22 cellular contexts compared by ENCODE assay signal in genomic region chr9:100465270-100465669, GRCh38. TPM values are rescaled to one million over a fixed set of nuclear protein-coding genes. Genes with fewer than 3 reads are reported as not detected.
DNase-seq lines count a peak whose midpoint lies in the region; ATAC-seq, FAIRE-seq and TF ChIP-seq lines count a peak whose summit lies in the region.
"Had no signal": no experiment of that assay in that cellular context is flagged by ENCODE, and none has a peak within 500 bp of the region (broad histone marks: within the 10 kb centered on the region; RNA-seq: fewer than 3 reads in every experiment).

No MANE protein-coding gene starts in this region.

- no peaks in the 10 kb centered on the region for H3K36me3 ChIP-seq in HepG2 (replicated peaks in 1 of 2; ENCODE audit: control insufficient read depth in 1 of 2, insufficient read depth in 2 of 2, low read length in 2 of 2)
- H3K36me3 ChIP-seq in right lobe of liver = no peaks in the 10 kb centered on the region
- H3K36me3 ChIP-seq: BLaER1 had no signal

- no peaks in the 10 kb centered on the region for H3K27me3 ChIP-seq in HepG2 (ENCODE audit: control insufficient read depth in 1 of 2, insufficient read depth in 2 of 2, low read length in 2 of 2)
- H3K27me3 ChIP-seq in right lobe of liver = no peaks in the 10 kb centered on the region
- no peaks in the 10 kb centered on the region for H3K27me3 ChIP-seq in foreskin keratinocyte
- H3K27me3 ChIP-seq: BLaER1 had no signal

- intact Hi-C loops in HepG2 (cut with micrococcal nuclease; ENCODE audit: unreplicated experiment) (no loop called here), right lobe of liver (cut with DNase I) (no loop called here)

- POLR2A ChIA-PET in HepG2 (lab: Yijun Ruan, JAX) = interaction anchor here (1.4 kb wide), 1 partner anchor 113 kb away, joined by 3 read pairs; the partner anchor contains the start of gene TEX10

- ATAC-seq in HepG2 (peak; percentile 85), right lobe of liver (no peak), foreskin keratinocyte (no peak)
- ATAC-seq: K562, Panc1 had no signal

- no peak for TF ChIP-seq CTCF in HepG2 (CRISPR knock-in tag; IDR thresholded peaks at IDR 0.05)
- no peak for TF ChIP-seq CTCF in right lobe of liver (IDR thresholded peaks at IDR 0.05)
- no peak for TF ChIP-seq CTCF in foreskin keratinocyte (conservative IDR thresholded peaks at IDR 0.05)

- WGBS in HepG2 (ENCODE audit: low lambda C conversion rate) = 5% methylated on average over 2 of the region's 2 CpGs
- WGBS in right lobe of liver (ENCODE audit: insufficient coverage, low coverage, low lambda C conversion rate, missing lambda C conversion rate) = 80% methylated on average over 2 of the region's 2 CpGs

- no TSS peak for BruUV-seq in HepG2 (replicated peaks; lab: Mats Ljungman, UMichigan)

- H3K27ac ChIP-seq in HepG2 (ENCODE audit: extremely low read length, insufficient read depth, low read length) (peak overlapping the region; percentile 59), right lobe of liver (no peak overlapping the region), caudate nucleus (ENCODE audit: low read depth, low read length) (peak overlapping the region; percentile 28), foreskin keratinocyte (no peak overlapping the region)
- H3K27ac ChIP-seq: BLaER1, SK-N-MC had no signal

- H3K4me1 ChIP-seq in HepG2 (ENCODE audit: insufficient read depth, low read length) = peaks cover 38% of the 10 kb centered on the region
- no peaks in the 10 kb centered on the region for H3K4me1 ChIP-seq in right lobe of liver
- H3K4me1 ChIP-seq in foreskin keratinocyte = no peaks in the 10 kb centered on the region
- H3K4me1 ChIP-seq: BLaER1 had no signal

- H2AFZ ChIP-seq in HepG2 (ENCODE audit: low read length) = no peak overlapping the region

- peak; percentile 81 for DNase-seq in HepG2 (ENCODE audit: low spot score)
- no peak for DNase-seq in right lobe of liver
- DNase-seq in caudate nucleus (lab: John Stamatoyannopoulos, UW) = peak in 6 of 61 donors; percentile 3 to 69 (median 16)
- peak; percentile 70 for DNase-seq in medulla oblongata (ENCODE audit: extremely low spot score)
- peak; percentile 75 for DNase-seq in superior temporal gyrus (ENCODE audit: extremely low spot score)
- no peak for DNase-seq in NCI-H2171 (lab: John Stamatoyannopoulos, UW)
- no peak for DNase-seq in foreskin keratinocyte
- DNase-seq in activated CD4-positive, alpha-beta T cell treated with anti-CD3 and anti-CD28 coated beads, Interleukin-2, amount 50 U/mL, for 1 hour = no peak
- DNase-seq: CD4-positive, alpha-beta T cell; COR-L47; Kasumi-1; NCI-H1092 treated with DMSO at 0.1 percent for 48 hours; NCI-H1436; NCI-H187; NCI-H2081 treated with DMSO at 0.1 percent for 48 hours; NCI-H345; SHP77 treated with DMSO at 0.1 percent for 48 hours had no signal

- TF ChIP-seq RAD21 in HepG2 (CRISPR knock-in tag; IDR thresholded peaks at IDR 0.05) = no peak

- peak in 1 of 2 experiments; percentile 35; a peak in 1 of 4 replicates for TF ChIP-seq POLR2A in HepG2 (IDR thresholded peaks at IDR 0.05; ENCODE audit: insufficient read depth in 1 of 2, low read depth in 2 of 2, low read length in 2 of 2)
- TF ChIP-seq POLR2A in right lobe of liver (IDR thresholded peaks at IDR 0.05) = no peak

- no peak overlapping the region for H3K4me3 ChIP-seq in HepG2 (replicated peaks in 1 of 3; ENCODE audit: insufficient read depth in 1 of 3, low read depth in 2 of 3, low read length in 3 of 3)
- H3K4me3 ChIP-seq in right lobe of liver = no peak overlapping the region
- H3K4me3 ChIP-seq: BLaER1, K562, SK-N-MC had no signal

- CTCF ChIA-PET in HepG2 (lab: Yijun Ruan, JAX; ENCODE audit: low intra/inter-chr PET ratio, low total read pairs) = no interaction called here

- TF ChIP-seq EP300 in HepG2 (IDR thresholded peaks at IDR 0.05; ENCODE audit: low read depth in 2 of 2, low read length in 2 of 2) = peak in 1 of 2 experiments; percentile 47; a peak in 1 of 4 replicates
- TF ChIP-seq EP300 in HepG2 (CRISPR knock-in tag; IDR thresholded peaks at IDR 0.05; ENCODE audit: borderline replicate concordance) = no peak

- in situ Hi-C loops in HepG2 (cut with HindIII; ENCODE audit: extremely low pct_ligation_motif_present, low pct_unique_long_range_greater_than_20kb) = no loop called here

- no peaks in the 10 kb centered on the region for H3K9me3 ChIP-seq in HepG2 (ENCODE audit: low read length)
- no peaks in the 10 kb centered on the region for H3K9me3 ChIP-seq in right lobe of liver
- H3K9me3 ChIP-seq: BLaER1 had no signal

- peak; percentile 36 for FAIRE-seq in HepG2 (lab: Jason Lieb, UNC)
- FAIRE-seq: G401.6, K562 had no signal

- H3K79me2 ChIP-seq in HepG2 (ENCODE audit: insufficient read depth, low read length) = no peaks in the 10 kb centered on the region

- H3K4me2 ChIP-seq in HepG2 (ENCODE audit: low read depth, low read length) = peak overlapping the region; percentile 32
- H3K4me2 ChIP-seq: BLaER1 had no signal

- H4K20me1 ChIP-seq in HepG2 (ENCODE audit: insufficient read depth, low read length) = no peaks in the 10 kb centered on the region
- H4K20me1 ChIP-seq: BLaER1 had no signal

- H3K9ac ChIP-seq in HepG2 (ENCODE audit: insufficient read depth, low read depth, low read length) = 0 out of 2 replicates have a peak overlapping the region, but pooled peaks have one; percentile 27
- H3K9ac ChIP-seq: BLaER1 had no signal

TF ChIP-seq in HepG2, 621 proteins besides CTCF, POLR2A, EP300 and RAD21 (continues in another document):
- TF ChIP-seq SOX6 (IDR thresholded peaks at IDR 0.05) (no peak), SOX6 (CRISPR knock-in tag; IDR thresholded peaks at IDR 0.05) (peak; percentile 73), NCOA5 (CRISPR knock-in tag; IDR thresholded peaks at IDR 0.05) (no peak)

RNA-seq across cellular contexts. Expression of gene TMEFF1, which starts 7.7 kb away (rescaled TPM):
- total RNA-seq in HepG2 (2016; rRNA removed; fragmentation: Illumina TruSeq; extraction: Trizol) (1.3 and 1.9 TPM in 2 replicates), right lobe of liver (under 1 TPM in 2 of 6 experiments, not detected in 4; 0.09 to 0.24 TPM), foreskin keratinocyte (0.46 and 0.54 TPM in 2 replicates)
- total RNA-seq in HepG2 (2016; cell fraction: cytosol; rRNA removed; fragmentation: Illumina TruSeq; extraction: Trizol; ENCODE audit: low read depth) = 0.62 and 1.0 TPM in 2 replicates
- total RNA-seq in HepG2 (2016; cell fraction: insoluble cytoplasmic fraction; rRNA removed; fragmentation: Illumina TruSeq; extraction: Trizol) = 1.7 and 2.0 TPM in 2 replicates
- 1.5 and 1.8 TPM in 2 replicates for total RNA-seq in HepG2 (2016; cell fraction: membrane; rRNA removed; fragmentation: Illumina TruSeq; extraction: Trizol)
- total RNA-seq in HepG2 (2016; cell fraction: nucleus; rRNA removed; fragmentation: Illumina TruSeq; extraction: Trizol) = 0.99 and 1.3 TPM in 2 replicates
- polyA plus RNA-seq in HepG2 (2011; rRNA removed) (0.87 and 1.1 TPM in 2 replicates), foreskin keratinocyte (0.07 and 0.16 TPM in 2 replicates)
- polyA plus RNA-seq in HepG2 (2011; cell fraction: cytosol; rRNA removed) = 0.75 and 2.2 TPM in 2 replicates
- 0.47 and 1.4 TPM in 2 replicates for polyA plus RNA-seq in HepG2 (2011; cell fraction: nucleus; rRNA removed)
- 0.43 and 1.2 TPM in 2 replicates for polyA plus RNA-seq in HepG2 (2012)
- polyA plus RNA-seq in HepG2 (2016; cell fraction: cytosol; fragmentation: Illumina TruSeq; extraction: Trizol; ENCODE audit: low read depth) = 0.35 and 0.36 TPM in 2 replicates
- 0.38 and 1.4 TPM in 2 replicates for polyA plus RNA-seq in HepG2 (2016; cell fraction: insoluble cytoplasmic fraction; fragmentation: Illumina TruSeq; extraction: Trizol; ENCODE audit: low read depth)
- 0.78 and 1.4 TPM in 2 replicates for polyA plus RNA-seq in HepG2 (2016; cell fraction: membrane; fragmentation: Illumina TruSeq; extraction: Trizol; ENCODE audit: low read depth)
- polyA plus RNA-seq in HepG2 (2016; cell fraction: nucleus; fragmentation: Illumina TruSeq; extraction: Trizol; ENCODE audit: insufficient read depth, low read depth) = 2.2 and 2.9 TPM in 2 replicates
- 0.32 TPM in 1 of 2 replicates, not detected in the other for polyA minus RNA-seq in HepG2 (2011; rRNA and poly(A)+ RNA removed; ENCODE audit: low replicate concordance)
- polyA minus RNA-seq in HepG2 (2011; cell fraction: cytosol; rRNA and poly(A)+ RNA removed) = 1.8 and 2.4 TPM in 2 replicates
- 1.5 and 2.5 TPM in 2 replicates for polyA minus RNA-seq in HepG2 (2011; cell fraction: nucleus; rRNA and poly(A)+ RNA removed)
- total RNA-seq: CD4-positive, alpha-beta T cell had no signal

RNA-seq across cellular contexts. Expression of gene MSANTD3, which starts 38.3 kb away (rescaled TPM):
- 19.2 and 19.8 TPM in 2 replicates for total RNA-seq in HepG2 (2016; rRNA removed; fragmentation: Illumina TruSeq; extraction: Trizol)
- total RNA-seq in HepG2 (2016; cell fraction: cytosol; rRNA removed; fragmentation: Illumina TruSeq; extraction: Trizol; ENCODE audit: low read depth) = 46.9 and 48.3 TPM in 2 replicates
- total RNA-seq in HepG2 (2016; cell fraction: insoluble cytoplasmic fraction; rRNA removed; fragmentation: Illumina TruSeq; extraction: Trizol) = 14.8 and 19.7 TPM in 2 replicates
- 57.6 and 63.8 TPM in 2 replicates for total RNA-seq in HepG2 (2016; cell fraction: membrane; rRNA removed; fragmentation: Illumina TruSeq; extraction: Trizol)
- 11.9 and 14.4 TPM in 2 replicates for total RNA-seq in HepG2 (2016; cell fraction: nucleus; rRNA removed; fragmentation: Illumina TruSeq; extraction: Trizol)
- polyA plus RNA-seq in HepG2 (2011; rRNA removed) = 10.1 and 11.3 TPM in 2 replicates
- polyA plus RNA-seq in HepG2 (2011; cell fraction: cytosol; rRNA removed) = 10.6 and 13.0 TPM in 2 replicates
- polyA plus RNA-seq in HepG2 (2011; cell fraction: nucleus; rRNA removed) = 6.4 and 6.5 TPM in 2 replicates
- 10.6 and 12.3 TPM in 2 replicates for polyA plus RNA-seq in HepG2 (2012)
- 72.4 and 72.7 TPM in 2 replicates for polyA plus RNA-seq in HepG2 (2016; cell fraction: cytosol; fragmentation: Illumina TruSeq; extraction: Trizol; ENCODE audit: low read depth)
- polyA plus RNA-seq in HepG2 (2016; cell fraction: insoluble cytoplasmic fraction; fragmentation: Illumina TruSeq; extraction: Trizol; ENCODE audit: low read depth) = 20.1 and 23.8 TPM in 2 replicates
- polyA plus RNA-seq in HepG2 (2016; cell fraction: membrane; fragmentation: Illumina TruSeq; extraction: Trizol; ENCODE audit: low read depth) = 67.8 and 75.8 TPM in 2 replicates
- polyA plus RNA-seq in HepG2 (2016; cell fraction: nucleus; fragmentation: Illumina TruSeq; extraction: Trizol; ENCODE audit: insufficient read depth, low read depth) = 20.9 and 21.6 TPM in 2 replicates
- 2.8 and 10.7 TPM in 2 replicates for polyA minus RNA-seq in HepG2 (2011; rRNA and poly(A)+ RNA removed; ENCODE audit: low replicate concordance)
- polyA minus RNA-seq in HepG2 (2011; cell fraction: cytosol; rRNA and poly(A)+ RNA removed) = 9.2 and 9.4 TPM in 2 replicates
- polyA minus RNA-seq in HepG2 (2011; cell fraction: nucleus; rRNA and poly(A)+ RNA removed) = 15.0 and 15.5 TPM in 2 replicates
- total RNA-seq in right lobe of liver = 10 to 100 TPM in 3 of 6 experiments, 1 to 10 TPM in 3; 6.7 to 26.9 (median 15.9) TPM
- 92.7 and 94.4 TPM in 2 replicates for total RNA-seq in foreskin keratinocyte
- polyA plus RNA-seq in foreskin keratinocyte = 78.4 and 80.8 TPM in 2 replicates

Comparison
In these comparisons a context has a peak if more than half of its experiments do, and no peak if none do; other contexts are left out.
1. DNase-seq: peak in HepG2 (single experiment), medulla oblongata (single experiment) and superior temporal gyrus (single experiment); none in right lobe of liver (0 of 3), NCI-H2171 (single experiment), foreskin keratinocyte (0 of 2) and activated CD4-positive, alpha-beta T cell treated with anti-CD3 and anti-CD28 coated beads, Interleukin-2, amount 50 U/mL, for 1 hour (single experiment).
2. H3K27ac ChIP-seq: peak in HepG2 (single experiment) and caudate nucleus (single experiment); none in right lobe of liver (0 of 3) and foreskin keratinocyte (single experiment).